Comparison of ENCODE assay signal across 8 cellular contexts in the genomic region with DNA sequence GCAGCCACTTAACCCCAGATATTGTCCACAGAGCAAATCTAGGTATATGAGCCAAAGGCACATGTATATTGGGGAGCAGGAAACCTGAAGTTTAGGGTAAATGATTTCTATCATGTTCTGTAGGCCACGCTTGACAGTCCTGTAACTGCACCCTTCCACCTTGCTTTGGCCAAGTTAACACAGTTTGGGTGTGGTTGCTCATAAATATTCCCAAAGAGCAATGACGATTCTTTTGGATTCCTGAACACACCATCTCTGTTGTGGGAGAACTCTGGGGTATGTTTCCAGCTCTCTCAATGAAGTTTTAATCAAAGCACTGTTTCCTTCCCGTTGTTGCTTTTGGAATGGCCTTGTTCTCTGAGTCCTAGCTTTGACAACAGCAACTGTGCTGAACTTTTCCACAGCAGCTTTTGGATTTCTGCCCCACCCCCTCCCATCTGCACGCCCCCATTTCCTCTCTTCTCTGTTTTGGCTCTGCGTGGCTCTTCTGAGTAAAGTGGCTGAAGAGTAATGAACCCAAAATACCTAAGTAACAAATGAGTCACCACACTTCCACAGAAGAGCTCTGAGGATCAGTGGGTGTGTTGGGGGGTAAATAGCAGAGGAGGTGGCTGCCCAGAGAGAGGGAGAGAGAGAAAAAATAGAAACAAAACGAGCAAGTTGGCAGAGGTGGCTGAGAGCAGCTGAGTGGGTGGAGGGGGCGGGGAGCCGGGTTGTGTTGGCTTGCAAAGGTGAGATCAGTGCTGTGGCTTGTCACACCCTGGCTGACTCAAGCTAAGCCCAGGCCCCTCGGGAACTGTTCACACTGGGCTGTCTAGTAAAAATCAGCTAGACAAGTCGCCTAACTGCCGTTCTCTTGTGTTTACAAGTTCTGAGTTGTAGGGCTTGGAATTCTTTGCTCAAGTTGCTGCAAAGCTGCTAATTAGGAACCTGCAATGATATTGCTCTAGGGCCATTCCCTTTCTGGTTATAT. TPM values are rescaled to one million over a fixed set of nuclear protein-coding genes. Genes with fewer than 3 reads are reported as not detected.
DNase-seq lines count a peak whose midpoint lies in the region; ATAC-seq, FAIRE-seq and TF ChIP-seq lines count a peak whose summit lies in the region.

No MANE protein-coding gene starts in this region.

- peaks cover 24% of the 10 kb centered on the region for H3K4me1 ChIP-seq in Caco-2
- H3K4me1 ChIP-seq in astrocyte (ENCODE audit: insufficient read depth, low read length) = peaks cover 21% of the 10 kb centered on the region

- TF ChIP-seq CTCF in Caco-2 (IDR thresholded peaks at IDR 0.05; ENCODE audit: insufficient read depth in 1 of 2, low read depth in 1 of 2, low read length in 1 of 2, severe bottlenecking in 1 of 2, unreplicated experiment in 1 of 2) (no peak), astrocyte (IDR thresholded peaks at IDR 0.05; ENCODE audit: insufficient read depth, low read depth, low read length) (no peak)

- H3K9me3 ChIP-seq in Caco-2 = no peaks in the 10 kb centered on the region
- no peaks in the 10 kb centered on the region for H3K9me3 ChIP-seq in astrocyte (ENCODE audit: insufficient read depth, low read depth, low read length)

- peak overlapping the region; percentile 63 for H3K27ac ChIP-seq in astrocyte (ENCODE audit: low read depth, low read length)

- peak overlapping the region; percentile 60 for H3K4me3 Mint-ChIP-seq in Caco-2 (ENCODE audit: unreplicated experiment)
- peak overlapping the region; percentile 51 for H3K4me3 Mint-ChIP-seq in astrocyte (ENCODE audit: unreplicated experiment)

- H3K4me1 Mint-ChIP-seq in Caco-2 (ENCODE audit: low read depth, unreplicated experiment) (no peaks in the 10 kb centered on the region), astrocyte (ENCODE audit: low read depth, unreplicated experiment) (peaks cover 22% of the 10 kb centered on the region)

- peak overlapping the region; percentile 81 for H3K4me2 ChIP-seq in astrocyte (ENCODE audit: low read length)

- peak overlapping the region; percentile 58 for H2AFZ ChIP-seq in astrocyte (ENCODE audit: low read depth, low read length)

- intact Hi-C loops in Caco-2 (cut with micrococcal nuclease; ENCODE audit: unreplicated experiment) = no loop called here

- CTCF ChIA-PET in Caco-2 (lab: Charles Lee) = interaction anchor here (1.4 kb wide), 1 partner anchor 85 kb away, joined by 4 read pairs; no protein-coding TSS in a partner anchor

- H3K9me3 Mint-ChIP-seq in Caco-2 (ENCODE audit: unreplicated experiment) (no peaks in the 10 kb centered on the region), astrocyte (ENCODE audit: unreplicated experiment) (no peaks in the 10 kb centered on the region)

- H3K27ac Mint-ChIP-seq in Caco-2 (ENCODE audit: unreplicated experiment) (peak overlapping the region; percentile 85), astrocyte (ENCODE audit: unreplicated experiment) (peak overlapping the region; percentile 63)

- FAIRE-seq in astrocyte (lab: Jason Lieb, UNC) = peak; percentile 20

- H3K36me3 ChIP-seq in Caco-2 (ENCODE audit: control insufficient read depth, insufficient read depth, low read length) = no peaks in the 10 kb centered on the region
- H3K36me3 ChIP-seq in astrocyte (ENCODE audit: insufficient read depth, low read length) = no peaks in the 10 kb centered on the region

- DNase-seq in Caco-2 (peak; percentile 48 to 74), T-helper 9 cell (peak; percentile 74), astrocyte (ENCODE audit: low read depth) (peak; percentile 95), iPS-NIHi11 (ENCODE audit: low spot score) (peak; percentile 78), smooth muscle cell of the brain vasculature (ENCODE audit: low read depth, low spot score) (peak; percentile 6), NCI-H774 (lab: John Stamatoyannopoulos, UW) (no peak)

- no peaks in the 10 kb centered on the region for H3K27me3 ChIP-seq in Caco-2 (replicated peaks; ENCODE audit: control insufficient read depth, insufficient read depth, low read length)
- no peaks in the 10 kb centered on the region for H3K27me3 ChIP-seq in astrocyte (ENCODE audit: insufficient read depth, low read length)

- H4K20me1 ChIP-seq in astrocyte (ENCODE audit: insufficient read depth, low read length) = no peaks in the 10 kb centered on the region

- H3K36me3 Mint-ChIP-seq in Caco-2 (ENCODE audit: insufficient read depth, unreplicated experiment) (no peaks in the 10 kb centered on the region), astrocyte (ENCODE audit: low read depth, unreplicated experiment) (no peaks in the 10 kb centered on the region)

- ATAC-seq in GM19463 (IDR thresholded peaks at IDR 0.05; ENCODE audit: unreplicated experiment) = peak; percentile 85
- peak; percentile 63 for ATAC-seq in HG03558 (IDR thresholded peaks at IDR 0.05; ENCODE audit: extremely low read depth, unreplicated experiment)

- peak overlapping the region; percentile 63 for H3K9ac ChIP-seq in astrocyte (ENCODE audit: low read length)

- POLR2A ChIA-PET in Caco-2 (lab: Charles Lee) = interaction anchor here (0.6 to 0.8 kb wide), 2 partner anchors 11 to 386 kb away, joined by 3 to 6 read pairs; no protein-coding TSS in a partner anchor

- H3K27me3 Mint-ChIP-seq in Caco-2 (ENCODE audit: insufficient read depth, unreplicated experiment) = no peaks in the 10 kb centered on the region
- H3K27me3 Mint-ChIP-seq in astrocyte (ENCODE audit: low read depth, unreplicated experiment) = no peaks in the 10 kb centered on the region

- no peak overlapping the region for H3K4me3 ChIP-seq in Caco-2 (ENCODE audit: low read depth, low read length)
- peak overlapping the region; percentile 39 for H3K4me3 ChIP-seq in astrocyte (ENCODE audit: insufficient read depth, low read depth, low read length)

- no TSS peak for BruUV-seq in Caco-2 (replicated peaks; lab: Mats Ljungman, UMichigan)

- no peaks in the 10 kb centered on the region for H3K79me2 ChIP-seq in astrocyte (ENCODE audit: insufficient read depth, low read length)

RNA-seq across cellular contexts. Expression of a gene that starts 26.9 kb away (rescaled TPM):
- total RNA-seq in Caco-2 (2022) = 60.1 and 64.1 TPM in 2 replicates
- 63.9 and 66.6 TPM in 2 replicates for total RNA-seq in astrocyte
